1 cellular context compared by ENCODE assay signal in the genomic region with DNA sequence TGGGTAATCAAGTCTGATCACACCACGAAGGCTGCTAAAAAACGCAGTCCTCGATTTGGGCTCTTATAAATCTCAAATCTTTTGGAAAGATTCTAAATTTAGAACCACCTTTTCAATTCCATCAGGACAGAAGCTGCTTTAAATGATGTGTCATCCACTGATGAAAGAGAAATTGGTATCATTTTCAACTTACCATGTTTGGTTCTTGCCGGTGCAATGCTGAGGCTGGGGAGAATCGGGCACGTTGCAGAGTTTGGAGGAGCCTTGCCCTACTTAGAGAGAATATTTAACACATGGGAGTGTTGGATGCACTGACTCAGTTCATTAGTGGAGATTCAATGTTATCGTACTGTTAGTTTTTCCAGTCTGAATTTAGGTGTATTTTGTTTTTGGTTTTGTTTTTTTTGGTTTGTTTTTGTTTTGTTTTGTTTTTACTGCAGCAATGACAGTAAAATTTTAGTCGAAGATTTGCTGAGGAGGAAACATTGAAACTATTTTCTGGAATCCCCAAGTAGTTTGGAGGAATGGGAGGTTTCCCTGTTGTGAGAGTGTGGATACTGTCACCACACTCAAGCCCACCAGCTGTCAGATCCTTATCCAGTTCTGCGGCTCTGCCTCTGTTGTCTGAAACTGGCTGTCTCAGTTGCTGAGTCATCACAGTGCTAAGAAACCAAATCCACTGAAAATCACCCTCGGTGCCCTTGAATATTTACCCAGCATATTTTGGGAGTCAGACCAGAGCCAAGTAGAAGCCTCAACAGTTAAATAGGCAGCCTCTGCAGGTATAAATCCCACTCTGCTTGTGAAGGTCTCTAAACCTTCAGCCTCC.
TF ChIP-seq lines count a peak whose summit lies in the region.

No MANE protein-coding gene starts in this region.

TF ChIP-seq in GM23338, 12 proteins besides CTCF, POLR2A, EP300 and RAD21 (continued from another document):
- TF ChIP-seq ETS1 (IDR thresholded peaks at IDR 0.05) (no peak), NANOG (IDR thresholded peaks at IDR 0.05; ENCODE audit: borderline replicate concordance) (no peak), JUNB (IDR thresholded peaks at IDR 0.05; ENCODE audit: unreplicated experiment) (no peak), EZH2phosphoT487 (IDR thresholded peaks at IDR 0.05; ENCODE audit: unreplicated experiment) (no peak)
